In genomic region chr6:45494734-45495133, GRCh38 we compare ENCODE assay signal across 20 cellular contexts.
A peak's percentile ranks its signal among the peaks of the same experiment; 100 is the strongest.
DNase-seq lines count a peak whose midpoint lies in the region; ATAC-seq and TF ChIP-seq lines count a peak whose summit lies in the region.
"Had no signal": no experiment of that assay in that cellular context is flagged by ENCODE, and none has a peak within 500 bp of the region (broad histone marks: within the 10 kb centered on the region; RNA-seq: fewer than 3 reads in every experiment).

No MANE protein-coding gene starts in this region.

- H3K4me3 ChIP-seq in NB4 (ENCODE audit: low read depth, low read length) (no peak overlapping the region), PC-9 (no peak overlapping the region)
- H3K4me3 ChIP-seq: esophagus muscularis mucosa, GM23248, pancreas, stomach, uterus had no signal

- CTCF ChIA-PET in activated CD8-positive, alpha-beta T cell treated with anti-CD3 and anti-CD28 coated beads, Interleukin-2, amount 10 ng/mL, durations not matched to agents 7 days and 5 days (lab: Charles Lee), result interaction anchor here (1.2 to 1.6 kb wide), 2 partner anchors 27 to 220 kb away, joined by 3 to 4 read pairs; no protein-coding TSS in a partner anchor
- CTCF ChIA-PET in PC-9 (lab: Charles Lee), result no interaction called here

- TF ChIP-seq CTCF in NB4 (IDR thresholded peaks at IDR 0.05; ENCODE audit: low read depth, low read length) (no peak), PC-9 (conservative IDR thresholded peaks at IDR 0.05) (no peak)

- intact Hi-C loops in left colon (cut with DNase I, micrococcal nuclease), result no loop called here
- intact Hi-C loops in PC-9 (cut with micrococcal nuclease; ENCODE audit: unreplicated experiment), result no loop called here

- H3K4me1 Mint-ChIP-seq in activated naive CD4-positive, alpha-beta T cell treated with anti-CD3 and anti-CD28 coated beads, Interleukin-2, amount 50 U/mL, for 24 hours, result peaks cover 50% of the 10 kb centered on the region
- H3K4me1 Mint-ChIP-seq in activated CD8-positive, alpha-beta T cell treated with anti-CD3 and anti-CD28 coated beads, Interleukin-2, amount 10 ng/mL, durations not matched to agents 7 days and 5 days (ENCODE audit: low read depth), result peaks cover 42% of the 10 kb centered on the region
- H3K4me1 Mint-ChIP-seq in stimulated activated effector memory CD8-positive, alpha-beta T cell treated with anti-CD3 and anti-CD28 coated beads, Interleukin-12 subunit alpha, Interleukin-12 subunit beta, amount 100 ng/mL, for 72 hours, result peaks cover 61% of the 10 kb centered on the region

- no peaks in the 10 kb centered on the region for H3F3A ChIP-seq in PC-9 (ENCODE audit: insufficient read depth, low read depth)

- peaks cover 3% of the 10 kb centered on the region; the same call in 1 of the 2 replicates for H3K36me3 ChIP-seq in PC-9 (ENCODE audit: low read depth)
- H3K36me3 ChIP-seq: esophagus muscularis mucosa, pancreas, stomach, uterus had no signal

- no peak for DNase-seq in activated naive CD4-positive, alpha-beta T cell treated with anti-CD3 and anti-CD28 coated beads, Interleukin-2, amount 50 U/mL, for 16 hours
- DNase-seq in NB4 (ENCODE audit: low read depth) (peak; percentile 88), left colon (no peak), PC-9 (no peak)
- DNase-seq in activated CD8-positive, alpha-beta T cell treated with anti-CD3 and anti-CD28 coated beads, Interleukin-2, amount 10 ng/mL, durations not matched to agents 7 days and 5 days, result peak; percentile 44
- DNase-seq in stimulated activated effector memory CD8-positive, alpha-beta T cell treated with anti-CD3 and anti-CD28 coated beads, Interleukin-12 subunit alpha, Interleukin-12 subunit beta, amount 100 ng/mL, for 72 hours (ENCODE audit: low spot score in 2 of 2), result no peak
- DNase-seq: DMS79, GM23248, head of caudate nucleus, islet precursor cell, midbrain, NCI-H1048, NCI-H2107, pancreas, Right ventricle myocardium superior, stomach, uterus had no signal

- H3K27me3 Mint-ChIP-seq in activated naive CD4-positive, alpha-beta T cell treated with anti-CD3 and anti-CD28 coated beads, Interleukin-2, amount 50 U/mL, for 24 hours, result no peaks in the 10 kb centered on the region
- H3K27me3 Mint-ChIP-seq in activated CD8-positive, alpha-beta T cell treated with anti-CD3 and anti-CD28 coated beads, Interleukin-2, amount 10 ng/mL, durations not matched to agents 7 days and 5 days (ENCODE audit: low read depth), result no peaks in the 10 kb centered on the region

- H3K9me3 ChIP-seq in PC-9 (ENCODE audit: insufficient read depth, low read depth), result no peaks in the 10 kb centered on the region
- H3K9me3 ChIP-seq: esophagus muscularis mucosa, pancreas, stomach, uterus had no signal

- no peak overlapping the region for H3K27ac ChIP-seq in PC-9
- H3K27ac ChIP-seq: esophagus muscularis mucosa, GM23248, pancreas, stomach, uterus had no signal

- ATAC-seq in activated CD8-positive, alpha-beta T cell treated with anti-CD3 and anti-CD28 coated beads, Interleukin-2, amount 10 ng/mL, durations not matched to agents 7 days and 5 days, result peak; percentile 70
- peak; percentile 87 for ATAC-seq in stimulated activated effector memory CD8-positive, alpha-beta T cell treated with anti-CD3 and anti-CD28 coated beads, Interleukin-12 subunit alpha, Interleukin-12 subunit beta, amount 100 ng/mL, for 72 hours
- ATAC-seq in left colon (no peak), HG02571 (IDR thresholded peaks at IDR 0.05; ENCODE audit: unreplicated experiment) (no peak)

- H4K20me1 ChIP-seq in PC-9 (ENCODE audit: insufficient read depth), result no peaks in the 10 kb centered on the region

- no peaks in the 10 kb centered on the region for H3K9me2 ChIP-seq in PC-9 (ENCODE audit: insufficient read depth)

- TF ChIP-seq POLR2A in NB4 (IDR thresholded peaks at IDR 0.05; ENCODE audit: extremely low read depth, insufficient read length), result no peak

- POLR2A ChIA-PET in activated CD8-positive, alpha-beta T cell treated with anti-CD3 and anti-CD28 coated beads, Interleukin-2, amount 10 ng/mL, durations not matched to agents 7 days and 5 days (lab: Charles Lee), result no interaction called here
- POLR2A ChIA-PET in PC-9 (lab: Charles Lee; ENCODE audit: unreplicated experiment), result no interaction called here

- no peaks in the 10 kb centered on the region for H3K79me2 ChIP-seq in PC-9 (ENCODE audit: low read depth)

- no peak overlapping the region for H3K4me2 ChIP-seq in PC-9

- no peaks in the 10 kb centered on the region for H3K27me3 ChIP-seq in PC-9 (ENCODE audit: insufficient read depth, low read depth)
- H3K27me3 ChIP-seq: esophagus muscularis mucosa, stomach, uterus had no signal

- H2AFZ ChIP-seq in PC-9, result no peak overlapping the region
- H2AFZ ChIP-seq: GM23248 had no signal

- H3K27ac Mint-ChIP-seq in activated naive CD4-positive, alpha-beta T cell treated with anti-CD3 and anti-CD28 coated beads, Interleukin-2, amount 50 U/mL, for 24 hours, result peak overlapping the region; percentile 84
- H3K27ac Mint-ChIP-seq in activated CD8-positive, alpha-beta T cell treated with anti-CD3 and anti-CD28 coated beads, Interleukin-2, amount 10 ng/mL, durations not matched to agents 7 days and 5 days, result peak overlapping the region; percentile 86
- H3K27ac Mint-ChIP-seq in stimulated activated effector memory CD8-positive, alpha-beta T cell treated with anti-CD3 and anti-CD28 coated beads, Interleukin-12 subunit alpha, Interleukin-12 subunit beta, amount 100 ng/mL, for 72 hours, result peak overlapping the region; percentile 75

- no peaks in the 10 kb centered on the region for H3K4me1 ChIP-seq in PC-9 (replicated peaks; ENCODE audit: insufficient read depth)
- H3K4me1 ChIP-seq: esophagus muscularis mucosa, pancreas, uterus had no signal

- H3K36me3 Mint-ChIP-seq in activated naive CD4-positive, alpha-beta T cell treated with anti-CD3 and anti-CD28 coated beads, Interleukin-2, amount 50 U/mL, for 24 hours, result peaks cover 1% of the 10 kb centered on the region
- H3K36me3 Mint-ChIP-seq in activated CD8-positive, alpha-beta T cell treated with anti-CD3 and anti-CD28 coated beads, Interleukin-2, amount 10 ng/mL, durations not matched to agents 7 days and 5 days (ENCODE audit: low read depth), result peaks cover 19% of the 10 kb centered on the region
- peaks cover 79% of the 10 kb centered on the region for H3K36me3 Mint-ChIP-seq in stimulated activated effector memory CD8-positive, alpha-beta T cell treated with anti-CD3 and anti-CD28 coated beads, Interleukin-12 subunit alpha, Interleukin-12 subunit beta, amount 100 ng/mL, for 72 hours

- H3K9me3 Mint-ChIP-seq in activated naive CD4-positive, alpha-beta T cell treated with anti-CD3 and anti-CD28 coated beads, Interleukin-2, amount 50 U/mL, for 24 hours, result no peaks in the 10 kb centered on the region
- H3K9me3 Mint-ChIP-seq in activated CD8-positive, alpha-beta T cell treated with anti-CD3 and anti-CD28 coated beads, Interleukin-2, amount 10 ng/mL, durations not matched to agents 7 days and 5 days (ENCODE audit: insufficient read depth), result no peaks in the 10 kb centered on the region
- no peaks in the 10 kb centered on the region for H3K9me3 Mint-ChIP-seq in stimulated activated effector memory CD8-positive, alpha-beta T cell treated with anti-CD3 and anti-CD28 coated beads, Interleukin-12 subunit alpha, Interleukin-12 subunit beta, amount 100 ng/mL, for 72 hours

- H3K4me3 Mint-ChIP-seq in activated naive CD4-positive, alpha-beta T cell treated with anti-CD3 and anti-CD28 coated beads, Interleukin-2, amount 50 U/mL, for 24 hours, result no peak overlapping the region
- H3K4me3 Mint-ChIP-seq in activated CD8-positive, alpha-beta T cell treated with anti-CD3 and anti-CD28 coated beads, Interleukin-2, amount 10 ng/mL, durations not matched to agents 7 days and 5 days, result no peak overlapping the region
- no peak overlapping the region for H3K4me3 Mint-ChIP-seq in stimulated activated effector memory CD8-positive, alpha-beta T cell treated with anti-CD3 and anti-CD28 coated beads, Interleukin-12 subunit alpha, Interleukin-12 subunit beta, amount 100 ng/mL, for 72 hours

- BruUV-seq in PC-9 (replicated peaks; lab: Mats Ljungman, UMichigan), result no TSS peak

Comparison
In these comparisons a context has a peak if more than half of its experiments do, and no peak if none do; other contexts are left out.
1. DNase-seq: peak in NB4 (single experiment) and activated CD8-positive, alpha-beta T cell treated with anti-CD3 and anti-CD28 coated beads, Interleukin-2, amount 10 ng/mL, durations not matched to agents 7 days and 5 days (single experiment); none in activated naive CD4-positive, alpha-beta T cell treated with anti-CD3 and anti-CD28 coated beads, Interleukin-2, amount 50 U/mL, for 16 hours (single experiment), stimulated activated effector memory CD8-positive, alpha-beta T cell treated with anti-CD3 and anti-CD28 coated beads, Interleukin-12 subunit alpha, Interleukin-12 subunit beta, amount 100 ng/mL, for 72 hours (0 of 2), left colon (0 of 2) and PC-9 (0 of 2).
2. ATAC-seq: peak in activated CD8-positive, alpha-beta T cell treated with anti-CD3 and anti-CD28 coated beads, Interleukin-2, amount 10 ng/mL, durations not matched to agents 7 days and 5 days (single experiment) and stimulated activated effector memory CD8-positive, alpha-beta T cell treated with anti-CD3 and anti-CD28 coated beads, Interleukin-12 subunit alpha, Interleukin-12 subunit beta, amount 100 ng/mL, for 72 hours (single experiment); none in left colon (single experiment) and HG02571 (single experiment).
3. Peak in every context shown above with its lines, with median percentiles within 50 percentile points of each other: H3K27ac Mint-ChIP-seq.